In the genomic region with DNA sequence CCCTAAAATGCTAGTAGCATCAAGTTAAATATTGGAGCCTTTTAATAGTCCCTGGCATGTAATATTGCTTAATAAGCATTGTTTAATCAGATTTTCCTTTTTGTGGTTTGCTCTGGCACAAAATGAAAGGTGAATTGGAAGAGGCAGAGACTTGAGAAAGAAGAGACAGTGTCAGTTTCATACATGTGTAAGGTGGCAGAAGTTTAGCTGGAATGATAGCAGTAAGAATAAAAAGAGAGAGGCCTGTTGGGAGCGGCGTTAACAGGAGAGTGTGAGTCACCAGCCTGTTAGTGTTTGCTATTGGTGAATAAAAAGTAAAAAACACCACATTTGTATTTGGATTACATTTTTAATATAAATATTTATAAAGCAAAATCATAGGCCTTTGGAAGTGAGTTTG, we compare ENCODE assay signal across 10 cellular contexts.
DNase-seq lines count a peak whose midpoint lies in the region; ATAC-seq and TF ChIP-seq lines count a peak whose summit lies in the region.
"Had no signal": no experiment of that assay in that cellular context is flagged by ENCODE, and none has a peak within 500 bp of the region (broad histone marks: within the 10 kb centered on the region; RNA-seq: fewer than 3 reads in every experiment).

No MANE protein-coding gene starts in this region.

- peak overlapping the region; percentile 17 for H3K4me3 Mint-ChIP-seq in CD4-positive, alpha-beta T cell
- H3K4me3 Mint-ChIP-seq in brain, result no peak overlapping the region
- H3K4me3 Mint-ChIP-seq: memory B cell had no signal

- H3K27ac ChIP-seq in CD4-positive, alpha-beta T cell (ENCODE audit: low read depth, low read length), result no peak overlapping the region
- H3K27ac ChIP-seq in KOPT-K1 (ENCODE audit: low read depth, low read length, poor library complexity, severe bottlenecking), result peak overlapping the region; percentile 20

- H3K27me3 Mint-ChIP-seq in CD4-positive, alpha-beta T cell, result no peaks in the 10 kb centered on the region
- H3K27me3 Mint-ChIP-seq in brain, result no peaks in the 10 kb centered on the region
- H3K27me3 Mint-ChIP-seq: memory B cell had no signal

- CTCF ChIA-PET in CD4-positive, alpha-beta T cell (lab: Charles Lee), result no interaction called here

- DNase-seq in CD4-positive, alpha-beta T cell, result no peak
- DNase-seq in lung microvascular endothelial cell (ENCODE audit: low read depth in 2 of 2) (peak; percentile 52 to 72), NCI-H1048 (lab: John Stamatoyannopoulos, UW) (no peak), NCI-H345 treated with DMSO at 0.1 percent for 48 hours (lab: John Stamatoyannopoulos, UW; ENCODE audit: unreplicated experiment) (no peak), NCI-H2171 (lab: John Stamatoyannopoulos, UW) (no peak)
- no peak for DNase-seq in activated CD4-positive, CD25-positive, alpha-beta regulatory T cell treated with anti-CD3 and anti-CD28 coated beads, Interleukin-2, amount 50 U/mL, for 72 hours
- DNase-seq: KBM-7 had no signal

- H3K4me1 Mint-ChIP-seq in CD4-positive, alpha-beta T cell (ENCODE audit: low read depth), result peaks cover 59% of the 10 kb centered on the region
- H3K4me1 Mint-ChIP-seq in brain, result peaks cover 44% of the 10 kb centered on the region

- ATAC-seq in CD4-positive, alpha-beta T cell (ENCODE audit: poor library complexity), result no peak

- peaks cover 49% of the 10 kb centered on the region for H3K36me3 Mint-ChIP-seq in CD4-positive, alpha-beta T cell (ENCODE audit: low read depth)
- peaks cover 85% of the 10 kb centered on the region for H3K36me3 Mint-ChIP-seq in brain

- no peak for TF ChIP-seq CTCF in CD4-positive, alpha-beta T cell (IDR thresholded peaks at IDR 0.05)
- TF ChIP-seq CTCF in brain (conservative IDR thresholded peaks at IDR 0.05), result no peak

- POLR2A ChIA-PET in CD4-positive, alpha-beta T cell (lab: Charles Lee), result no interaction called here

- no peaks in the 10 kb centered on the region for H3K9me3 Mint-ChIP-seq in CD4-positive, alpha-beta T cell
- H3K9me3 Mint-ChIP-seq in brain, result peaks cover 10 to 29% (median 26%) of the 10 kb centered on the region in 5 experiments
- H3K9me3 Mint-ChIP-seq: memory B cell had no signal

- H3K36me3 ChIP-seq in KOPT-K1 (ENCODE audit: insufficient read depth, low read length), result peaks cover 13% of the 10 kb centered on the region

- intact Hi-C loops in CD4-positive, alpha-beta T cell (cut with DNase I, micrococcal nuclease), result no loop called here

- H3K9me3 ChIP-seq in CD4-positive, alpha-beta T cell (ENCODE audit: control insufficient read depth, low read length), result no peaks in the 10 kb centered on the region
- no peaks in the 10 kb centered on the region for H3K9me3 ChIP-seq in KOPT-K1 (ENCODE audit: insufficient read depth, low read length, poor library complexity, severe bottlenecking)

- peak overlapping the region; percentile 69 for H3K27ac Mint-ChIP-seq in CD4-positive, alpha-beta T cell
- peak overlapping the region in 4 of 5 experiments; percentile 17 to 70 (median 36) for H3K27ac Mint-ChIP-seq in brain
- H3K27ac Mint-ChIP-seq: memory B cell had no signal

- no peaks in the 10 kb centered on the region for H3K27me3 ChIP-seq in CD4-positive, alpha-beta T cell (ENCODE audit: control insufficient read depth, insufficient read depth, low read length)

Comparison
In these comparisons a context has a peak if more than half of its experiments do, and no peak if none do; other contexts are left out.
1. DNase-seq: peak in lung microvascular endothelial cell (2 of 2); none in CD4-positive, alpha-beta T cell (0 of 10), activated CD4-positive, CD25-positive, alpha-beta regulatory T cell treated with anti-CD3 and anti-CD28 coated beads, Interleukin-2, amount 50 U/mL, for 72 hours (single experiment), NCI-H1048 (single experiment), NCI-H345 treated with DMSO at 0.1 percent for 48 hours (single experiment) and NCI-H2171 (single experiment).